ENCODE assay signal across 11 cellular contexts in the genomic region with DNA sequence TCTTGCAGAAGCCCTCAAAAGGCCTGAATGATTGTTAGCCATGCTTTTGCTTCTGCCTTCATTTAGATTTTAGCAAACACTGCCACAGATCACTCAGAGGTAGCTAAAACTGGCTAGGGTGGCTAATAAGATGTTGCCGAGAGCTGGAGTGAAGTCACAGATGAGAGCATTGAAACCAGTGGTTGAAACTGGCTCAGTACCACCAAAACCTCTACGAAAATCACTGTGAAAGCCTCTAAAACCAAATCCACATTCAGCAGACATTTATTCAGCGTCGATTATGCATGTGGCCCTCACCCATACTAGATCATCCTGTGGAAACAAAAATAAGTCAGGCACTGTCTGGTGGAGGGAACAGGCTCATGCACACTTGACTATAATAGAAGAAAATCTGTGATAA. TPM values are rescaled to one million over a fixed set of nuclear protein-coding genes. Genes with fewer than 3 reads are reported as not detected.
DNase-seq lines count a peak whose midpoint lies in the region; ATAC-seq and TF ChIP-seq lines count a peak whose summit lies in the region.
"Had no signal": no experiment of that assay in that cellular context is flagged by ENCODE, and none has a peak within 500 bp of the region (broad histone marks: within the 10 kb centered on the region; RNA-seq: fewer than 3 reads in every experiment).

No MANE protein-coding gene starts in this region.

- no peak for TF ChIP-seq CTCF in endothelial cell (IDR thresholded peaks at IDR 0.05; ENCODE audit: unreplicated experiment)

- no peaks in the 10 kb centered on the region for H3K27me3 Mint-ChIP-seq in endothelial cell (ENCODE audit: unreplicated experiment)

- no peak overlapping the region for H3K27ac Mint-ChIP-seq in endothelial cell (ENCODE audit: unreplicated experiment)

- no peaks in the 10 kb centered on the region for H3K9me3 Mint-ChIP-seq in endothelial cell (ENCODE audit: unreplicated experiment)

- DNase-seq in HCEC 1CT (no peak), NCI-H146 (lab: John Stamatoyannopoulos, UW) (no peak), endothelial cell (ENCODE audit: low spot score) (no peak)
- DNase-seq in activated effector memory CD4-positive, alpha-beta T cell treated with Interleukin-2 at 50 U/mL for 16 hours = no peak
- DNase-seq: left ventricle myocardium inferior, ovary had no signal

- no peaks in the 10 kb centered on the region for H3K36me3 Mint-ChIP-seq in endothelial cell (ENCODE audit: low read depth, unreplicated experiment)

- H3K4me3 Mint-ChIP-seq in endothelial cell (ENCODE audit: unreplicated experiment) = no peak overlapping the region

- H3K4me1 Mint-ChIP-seq in endothelial cell (ENCODE audit: unreplicated experiment) = no peaks in the 10 kb centered on the region

- ATAC-seq in GM18511 (IDR thresholded peaks at IDR 0.05; ENCODE audit: unreplicated experiment) (peak; percentile 99), GM19397 (IDR thresholded peaks at IDR 0.05; ENCODE audit: unreplicated experiment) (peak; percentile 95), HG02852 (IDR thresholded peaks at IDR 0.05; ENCODE audit: unreplicated experiment) (peak; percentile 99), HG03565 (IDR thresholded peaks at IDR 0.05; ENCODE audit: unreplicated experiment) (peak; percentile 97)

RNA-seq across cellular contexts. Expression of gene PIK3CG, which starts 50.8 kb away (rescaled TPM):
- 2.4 TPM for total RNA-seq in endothelial cell (ENCODE audit: unreplicated experiment)
- total RNA-seq: chondrocyte had no signal
